In the genomic region with DNA sequence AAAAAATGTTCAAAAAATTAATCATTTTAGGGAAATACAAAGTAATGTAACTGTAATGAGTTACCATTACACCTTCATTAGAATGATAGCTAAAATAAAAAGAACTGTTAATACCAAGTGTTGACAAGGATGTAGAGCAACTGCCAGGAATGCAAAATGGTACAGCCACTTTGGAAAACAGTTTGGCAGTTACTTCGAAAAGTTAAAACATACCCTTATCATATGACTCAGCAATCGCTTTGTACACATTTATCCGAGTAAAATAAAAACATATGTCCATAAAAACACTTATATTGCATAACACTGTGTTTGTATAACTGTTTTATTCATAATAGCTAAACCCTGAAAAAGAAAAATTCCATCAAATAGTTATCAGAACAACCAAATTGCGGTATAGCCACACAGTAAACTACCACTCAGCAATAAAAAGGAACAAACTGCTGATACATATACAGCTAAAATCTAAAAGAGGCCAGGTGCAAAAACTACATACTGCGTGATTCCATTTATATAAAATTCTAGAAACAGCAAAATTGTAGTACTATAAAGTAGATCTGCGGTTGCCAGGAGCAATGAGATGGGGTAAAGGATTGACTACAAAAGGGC, we compare ENCODE assay signal across 22 cellular contexts.
"Had no signal": no experiment of that assay in that cellular context is flagged by ENCODE, and none has a peak within 500 bp of the region (broad histone marks: within the 10 kb centered on the region; RNA-seq: fewer than 3 reads in every experiment).

No MANE protein-coding gene starts in this region.

- H3K36me3 ChIP-seq: gastrocnemius medialis, spleen, thoracic aorta, vagina had no signal

- H3K9me3 ChIP-seq: gastrocnemius medialis, spleen, thoracic aorta, vagina had no signal

- DNase-seq: activated CD4-positive, alpha-beta memory T cell treated with anti-CD3 and anti-CD28 coated beads, Interleukin-2, amount 10 ng/mL, durations not matched to agents 7 days and 5 days; activated CD4-positive, alpha-beta T cell treated with anti-CD3 and anti-CD28 coated beads, Interleukin-2, amount 10 ng/mL, durations not matched to agents 24 days and 14 days; activated CD8-positive, alpha-beta memory T cell treated with anti-CD3 and anti-CD28 coated beads, Interleukin-2, amount 10 ng/mL, durations not matched to agents 7 days and 5 days; activated gamma-delta T cell; activated T-cell treated with anti-CD3 and anti-CD28 coated beads for 4 hours; aorta; caudate nucleus; effector memory CD8-positive, alpha-beta T cell; gastrocnemius medialis; head of caudate nucleus; islet precursor cell; left cardiac atrium; retina; spleen; stimulated activated CD4-positive, alpha-beta T cell treated with anti-CD3 and anti-CD28 coated beads, Interleukin-4, amount 100 ng/mL, for 24 hours; stimulated activated naive CD4-positive, alpha-beta T cell treated with Interleukin-2 at 50 U/mL for 16 hours had no signal

- H3K27ac ChIP-seq: gastrocnemius medialis, spleen, thoracic aorta, vagina, VCaP had no signal

- ATAC-seq: activated CD4-positive, CD25-positive, alpha-beta regulatory T cell treated with anti-CD3 and anti-CD28 coated beads, Interleukin-2, amount 50 U/mL, for 24 hours; activated CD8-positive, alpha-beta memory T cell treated with anti-CD3 and anti-CD28 coated beads, Interleukin-2, amount 10 ng/mL, durations not matched to agents 7 days and 5 days; effector memory CD8-positive, alpha-beta T cell; esophagus mucosa; gastrocnemius medialis; left cardiac atrium; natural killer cell treated with Interleukin-12 subunit alpha and Interleukin-12 subunit beta and Interleukin-15 and Interleukin-18, amount 100 ng/mL, for 72 hours had no signal

- H3K4me3 ChIP-seq: gastrocnemius medialis, spleen, thoracic aorta, vagina had no signal

- H3K27me3 ChIP-seq: gastrocnemius medialis, spleen, vagina had no signal
